8 cellular contexts compared by ENCODE assay signal in the genomic region with DNA sequence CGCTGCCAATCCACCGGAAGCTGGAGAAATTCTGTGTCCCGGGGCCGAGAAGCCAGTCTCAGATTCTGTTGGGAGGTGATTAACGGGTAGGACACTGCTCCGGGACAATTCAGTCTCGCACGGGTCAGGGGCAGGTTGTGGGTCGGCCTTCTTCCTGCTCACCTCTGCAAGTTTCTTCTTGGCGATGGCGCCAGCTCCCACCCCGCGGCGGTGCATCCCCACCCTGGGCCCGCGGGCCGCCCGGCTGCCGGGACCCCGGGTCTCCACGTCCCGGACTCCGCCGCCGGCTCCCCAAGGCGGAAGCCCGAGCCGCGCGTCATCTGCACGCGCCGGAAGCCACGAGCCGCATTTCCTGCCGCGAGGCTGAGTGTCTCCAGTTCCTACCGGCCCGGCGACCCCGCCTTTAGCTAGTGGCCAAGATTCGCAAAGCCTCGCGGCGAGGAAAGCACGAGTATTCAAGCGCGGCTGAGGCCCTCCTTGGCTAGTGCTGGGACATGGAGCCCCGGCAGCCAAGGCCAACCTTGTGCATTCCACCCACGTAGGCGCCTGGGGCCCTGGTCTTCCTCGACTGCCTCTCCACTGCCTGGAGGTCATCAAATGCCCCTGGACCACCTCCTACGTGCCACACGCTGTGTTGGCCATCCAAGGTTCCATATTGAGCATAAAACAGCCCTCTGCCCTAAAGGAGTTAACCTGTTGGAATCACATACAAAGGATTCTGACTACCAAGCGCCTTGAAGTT.
DNase-seq lines count a peak whose midpoint lies in the region; ATAC-seq lines count a peak whose summit lies in the region.

A gene with protein sequence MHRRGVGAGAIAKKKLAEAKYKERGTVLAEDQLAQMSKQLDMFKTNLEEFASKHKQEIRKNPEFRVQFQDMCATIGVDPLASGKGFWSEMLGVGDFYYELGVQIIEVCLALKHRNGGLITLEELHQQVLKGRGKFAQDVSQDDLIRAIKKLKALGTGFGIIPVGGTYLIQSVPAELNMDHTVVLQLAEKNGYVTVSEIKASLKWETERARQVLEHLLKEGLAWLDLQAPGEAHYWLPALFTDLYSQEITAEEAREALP (minus strand): TSS at position 324 of the 742 bp plus-strand sequence. CDS start 108 bp downstream, at position 216.

- DNase-seq in AML-193 (lab: John Stamatoyannopoulos, UW) (peak; percentile 89 to 91), GM19238 (ENCODE audit: insufficient read length, low spot score) (peak; percentile 97), NCI-H524 (lab: John Stamatoyannopoulos, UW) (peak; percentile 87 to 91), kidney tubule cell (ENCODE audit: low spot score) (peak; percentile 92)
- peak; percentile 84 to 92 for DNase-seq in activated CD4-positive, alpha-beta T cell treated with anti-CD3 and anti-CD28 coated beads for 4 hours
- peak; percentile 62 to 90 for DNase-seq in stimulated activated CD4-positive, alpha-beta T cell treated with anti-CD3 and anti-CD28 coated beads, Interleukin-1b, Interleukin-23, amount 100 ng/mL, for 1 hour (ENCODE audit: low read depth in 2 of 2)

- H3K27ac ChIP-seq in cingulate gyrus (ENCODE audit: low read depth, low read length): peak within 1 kb of the TSS; percentile 83

- ATAC-seq in HG03442 (IDR thresholded peaks at IDR 0.05; ENCODE audit: unreplicated experiment): peak; percentile 88

Comparison
In these comparisons a context has a peak if more than half of its experiments do, and no peak if none do; other contexts are left out.
1. Peak in every context shown above with its lines: DNase-seq, ATAC-seq and H3K27ac ChIP-seq.